11 cellular contexts compared by ENCODE assay signal in genomic region chr5:28648108-28648507, GRCh38.
A peak's percentile ranks its signal among the peaks of the same experiment; 100 is the strongest.
DNase-seq lines count a peak whose midpoint lies in the region; ATAC-seq and TF ChIP-seq lines count a peak whose summit lies in the region.
"Had no signal": no experiment of that assay in that cellular context is flagged by ENCODE, and none has a peak within 500 bp of the region (broad histone marks: within the 10 kb centered on the region; RNA-seq: fewer than 3 reads in every experiment).

No MANE protein-coding gene starts in this region.

- H3K79me1 ChIP-seq in H9 (ENCODE audit: insufficient read depth, low read depth, low read length, poor library complexity, severe bottlenecking), result no peaks in the 10 kb centered on the region

- H2AFZ ChIP-seq in H9 (ENCODE audit: low read length), result no peak overlapping the region

- H2BK15ac ChIP-seq in H9 (ENCODE audit: low read depth, low read length), result no peak overlapping the region

- TF ChIP-seq CTCF in H9 (conservative IDR thresholded peaks at IDR 0.05), result peak; percentile 46
- peak; percentile 43 for TF ChIP-seq CTCF in neural crest cell (conservative IDR thresholded peaks at IDR 0.05)
- no peak for TF ChIP-seq CTCF in prostate gland (IDR thresholded peaks at IDR 0.05)

- no peaks in the 10 kb centered on the region for H3K9me3 ChIP-seq in H9 (ENCODE audit: control insufficient read depth, low read depth, low read length)
- H3K9me3 ChIP-seq in prostate gland, result no peaks in the 10 kb centered on the region
- H3K9me3 ChIP-seq: testis had no signal

- DNase-seq in H9 (no peak), NCI-H226 (peak; percentile 16), astrocyte of the hippocampus (ENCODE audit: low read depth, low spot score) (peak; percentile 11), neural crest cell (ENCODE audit: low read depth, low spot score) (no peak), left colon (no peak), prostate gland (ENCODE audit: low spot score) (no peak)
- no peak for DNase-seq in stimulated activated naive CD8-positive, alpha-beta T cell treated with anti-CD3 and anti-CD28 coated beads, Interleukin-15, amount 100 ng/mL, for 72 hours
- DNase-seq: activated CD4-positive, alpha-beta T cell treated with anti-CD3 and anti-CD28 coated beads for 1 hour; testis had no signal

- no peak overlapping the region for H3K9ac ChIP-seq in H9 (ENCODE audit: extremely low read depth, insufficient read length, low read length)

- WGBS in H9 (ENCODE audit: extremely low coverage, insufficient read length, low lambda C conversion rate), result no CpG with 5 or more reads among the region's 2 CpGs
- WGBS in prostate gland, result 88% methylated on average over 2 of the region's 2 CpGs

- no peaks in the 10 kb centered on the region for H3K27me3 ChIP-seq in H9 (ENCODE audit: insufficient read depth, low read length)
- no peaks in the 10 kb centered on the region for H3K27me3 ChIP-seq in prostate gland (replicated peaks; ENCODE audit: insufficient read depth)
- H3K27me3 ChIP-seq: testis had no signal

- H3K23me2 ChIP-seq in H9 (ENCODE audit: insufficient read length, low read depth, low read length, poor library complexity, severe bottlenecking), result no peaks in the 10 kb centered on the region

- no peak overlapping the region for H2BK120ac ChIP-seq in H9 (ENCODE audit: low read depth, low read length, poor library complexity, severe bottlenecking)

- intact Hi-C loops in left colon (cut with DNase I, micrococcal nuclease), result no loop called here
- intact Hi-C loops in prostate gland (cut with DNase I), result no loop called here

- no peak overlapping the region for H2AK5ac ChIP-seq in H9 (ENCODE audit: insufficient read length, low read length)

- no peak overlapping the region for H3K4me3 ChIP-seq in prostate gland
- H3K4me3 ChIP-seq: testis had no signal

- no peak for ATAC-seq in left colon
- no peak for ATAC-seq in stimulated activated naive CD8-positive, alpha-beta T cell treated with anti-CD3 and anti-CD28 coated beads, Interleukin-15, amount 100 ng/mL, for 72 hours
- no peak for ATAC-seq in GM19351 (IDR thresholded peaks at IDR 0.05; ENCODE audit: unreplicated experiment)
- ATAC-seq: HCT116 had no signal

- H3K4me1 ChIP-seq in H9 (ENCODE audit: insufficient read depth, low read length), result no peaks in the 10 kb centered on the region
- no peaks in the 10 kb centered on the region for H3K4me1 ChIP-seq in prostate gland (replicated peaks)
- H3K4me1 ChIP-seq: testis had no signal

- no peaks in the 10 kb centered on the region for H4K20me1 ChIP-seq in H9 (ENCODE audit: control insufficient read depth, insufficient read depth, insufficient read length)

- no peak overlapping the region for H2BK12ac ChIP-seq in H9 (ENCODE audit: insufficient read length, low read depth, low read length)

- H3K9me3 Mint-ChIP-seq in H9 (no peaks in the 10 kb centered on the region; a peak in 1 of 5 replicates), neural crest cell (peaks cover 6% of the 10 kb centered on the region)
- peaks cover 2 to 5% of the 10 kb centered on the region in 2 donors for H3K9me3 Mint-ChIP-seq in stimulated activated naive CD8-positive, alpha-beta T cell treated with anti-CD3 and anti-CD28 coated beads, Interleukin-15, amount 100 ng/mL, for 72 hours

- H3K79me2 ChIP-seq in H9 (ENCODE audit: insufficient read depth, low read length), result no peaks in the 10 kb centered on the region

- H3K27ac Mint-ChIP-seq in H9, result no peak overlapping the region
- H3K27ac Mint-ChIP-seq in neural crest cell (ENCODE audit: unreplicated experiment), result no peak overlapping the region
- no peak overlapping the region for H3K27ac Mint-ChIP-seq in stimulated activated naive CD8-positive, alpha-beta T cell treated with anti-CD3 and anti-CD28 coated beads, Interleukin-15, amount 100 ng/mL, for 72 hours

- H3K56ac ChIP-seq in H9 (ENCODE audit: insufficient read length, low read depth, low read length), result no peak overlapping the region

- no peaks in the 10 kb centered on the region for H3K27me3 Mint-ChIP-seq in H9 (ENCODE audit: low read depth)
- no peaks in the 10 kb centered on the region for H3K27me3 Mint-ChIP-seq in neural crest cell (ENCODE audit: low read depth)
- no peaks in the 10 kb centered on the region for H3K27me3 Mint-ChIP-seq in stimulated activated naive CD8-positive, alpha-beta T cell treated with anti-CD3 and anti-CD28 coated beads, Interleukin-15, amount 100 ng/mL, for 72 hours

- H3K18ac ChIP-seq in H9 (ENCODE audit: insufficient read length, low read depth, low read length), result no peak overlapping the region

- H3K4me1 Mint-ChIP-seq in H9 (no peaks in the 10 kb centered on the region), neural crest cell (peaks cover 4% of the 10 kb centered on the region)
- no peaks in the 10 kb centered on the region for H3K4me1 Mint-ChIP-seq in stimulated activated naive CD8-positive, alpha-beta T cell treated with anti-CD3 and anti-CD28 coated beads, Interleukin-15, amount 100 ng/mL, for 72 hours

- no peak overlapping the region for H2BK20ac ChIP-seq in H9 (ENCODE audit: low read depth, low read length, poor library complexity, severe bottlenecking)

- no peak overlapping the region for H2BK5ac ChIP-seq in H9 (ENCODE audit: insufficient read length, low read length)

- no peak overlapping the region for H3K4ac ChIP-seq in H9 (ENCODE audit: low read depth, low read length)

- H3K36me3 ChIP-seq in prostate gland, result no peaks in the 10 kb centered on the region

- H3K23ac ChIP-seq in H9 (ENCODE audit: insufficient read length, low read depth, low read length), result no peak overlapping the region

- H3K36me3 Mint-ChIP-seq in H9 (ENCODE audit: insufficient read depth in 1 of 3, low read depth in 3 of 3) (no peaks in the 10 kb centered on the region), neural crest cell (ENCODE audit: low read depth) (no peaks in the 10 kb centered on the region)

- H4K91ac ChIP-seq in H9 (ENCODE audit: insufficient read length, low read depth, low read length), result no peak overlapping the region

- H3K27ac ChIP-seq in H9 (ENCODE audit: insufficient read length, low read depth, low read length) (no peak overlapping the region), prostate gland (no peak overlapping the region)
- H3K27ac ChIP-seq: testis had no signal

- no peak overlapping the region for H3K14ac ChIP-seq in H9 (ENCODE audit: insufficient read depth, low read length)

- H3T11ph ChIP-seq in H9 (ENCODE audit: low read length), result no peak overlapping the region

- H4K5ac ChIP-seq in H9 (ENCODE audit: insufficient read length, low read depth, low read length), result no peak overlapping the region

- H3K4me2 ChIP-seq in H9 (ENCODE audit: insufficient read depth, insufficient read length, low read length), result no peak overlapping the region

- H4K8ac ChIP-seq in H9 (replicated peaks; ENCODE audit: insufficient read length, low read depth, low read length), result no peak overlapping the region

- H3K4me3 Mint-ChIP-seq in H9, result no peak overlapping the region
- no peak overlapping the region for H3K4me3 Mint-ChIP-seq in neural crest cell
- no peak overlapping the region for H3K4me3 Mint-ChIP-seq in stimulated activated naive CD8-positive, alpha-beta T cell treated with anti-CD3 and anti-CD28 coated beads, Interleukin-15, amount 100 ng/mL, for 72 hours

- TF ChIP-seq POLR2A in prostate gland (IDR thresholded peaks at IDR 0.05), result no peak

Comparison
In these comparisons a context has a peak if more than half of its experiments do, and no peak if none do; other contexts are left out.
1. DNase-seq: peak in NCI-H226 (single experiment) and astrocyte of the hippocampus (single experiment); none in H9 (single experiment), neural crest cell (single experiment), left colon (0 of 2), prostate gland (single experiment) and stimulated activated naive CD8-positive, alpha-beta T cell treated with anti-CD3 and anti-CD28 coated beads, Interleukin-15, amount 100 ng/mL, for 72 hours (0 of 2).
2. CTCF ChIP-seq: peak in H9 (single experiment) and neural crest cell (single experiment); none in prostate gland (0 of 4).